Comparison of ENCODE assay signal across 6 cellular contexts in genomic region chr16:31141489-31142108, GRCh38. TPM values are rescaled to one million over a fixed set of nuclear protein-coding genes. Genes with fewer than 3 reads are reported as not detected.
DNase-seq lines count a peak whose midpoint lies in the region; ATAC-seq and TF ChIP-seq lines count a peak whose summit lies in the region.

No MANE protein-coding gene starts in this region.

- no peak for TF ChIP-seq CTCF in glutamatergic neuron (IDR thresholded peaks at IDR 0.05; ENCODE audit: partially characterized antibody, unreplicated experiment)
- TF ChIP-seq CTCF in suprapubic skin (IDR thresholded peaks at IDR 0.05): no peak

- TF ChIP-seq EP300 in suprapubic skin (IDR thresholded peaks at IDR 0.05): no peak

- no peaks in the 10 kb centered on the region for H3K27me3 ChIP-seq in suprapubic skin

- WGBS in suprapubic skin: 17% methylated on average over 8 of the region's 10 CpGs

- DNase-seq in DMS 273 (lab: John Stamatoyannopoulos, UW; ENCODE audit: unreplicated experiment): peak; percentile 82
- DNase-seq in RPMI8226: peak; percentile 24
- no peak for DNase-seq in glutamatergic neuron
- no peak for DNase-seq in suprapubic skin (ENCODE audit: low spot score in 2 of 2)
- no peak for DNase-seq in cerebellar cortex (ENCODE audit: low spot score)

- peak overlapping the region; percentile 54 for H3K4me3 ChIP-seq in suprapubic skin

- H3K9me3 ChIP-seq in suprapubic skin: no peaks in the 10 kb centered on the region

- peaks cover 7% of the 10 kb centered on the region for H3K27me3 Mint-ChIP-seq in glutamatergic neuron (ENCODE audit: unreplicated experiment)

- no peaks in the 10 kb centered on the region for H3K36me3 ChIP-seq in suprapubic skin

- H3K36me3 Mint-ChIP-seq in glutamatergic neuron (ENCODE audit: unreplicated experiment): no peaks in the 10 kb centered on the region

- H3K4me1 Mint-ChIP-seq in glutamatergic neuron (ENCODE audit: low read depth, unreplicated experiment): peaks cover 2% of the 10 kb centered on the region

- H3K4me1 ChIP-seq in suprapubic skin: peaks cover 44% of the 10 kb centered on the region

- ATAC-seq in GM19455 (IDR thresholded peaks at IDR 0.05; ENCODE audit: unreplicated experiment): no peak

- peak overlapping the region; percentile 78 for H3K4me3 Mint-ChIP-seq in glutamatergic neuron (ENCODE audit: unreplicated experiment)

- H3K27ac Mint-ChIP-seq in glutamatergic neuron (ENCODE audit: unreplicated experiment): peak overlapping the region; percentile 73

- no peak for TF ChIP-seq POLR2A in suprapubic skin (IDR thresholded peaks at IDR 0.05)

- peak overlapping the region; percentile 80 for H3K27ac ChIP-seq in suprapubic skin

- H3K9me3 Mint-ChIP-seq in glutamatergic neuron (ENCODE audit: unreplicated experiment): peaks cover 6% of the 10 kb centered on the region

RNA-seq across cellular contexts. Expression of gene PRSS8, which starts 6.1 kb away (rescaled TPM):
- not detected for total RNA-seq in glutamatergic neuron (ENCODE audit: unreplicated experiment)
- 100 to 1,000 TPM in 3 of 4 donors, 10 to 100 TPM in 1; 46.3 to 168 (median 140) TPM for total RNA-seq in suprapubic skin

RNA-seq across cellular contexts. Expression of gene PRSS36, which starts 8.3 kb away (rescaled TPM):
- total RNA-seq in glutamatergic neuron (ENCODE audit: unreplicated experiment): 0.61 TPM
- total RNA-seq in suprapubic skin: 10 to 100 TPM in 2 of 4 donors, 1 to 10 TPM in 2; 2.2 to 17.8 (median 8.4) TPM

RNA-seq across cellular contexts. Expression of gene KAT8, which starts 24.1 kb away (rescaled TPM):
- total RNA-seq in glutamatergic neuron (ENCODE audit: unreplicated experiment) (61.2 TPM), suprapubic skin (100 to 1,000 TPM in 1 of 4 donors, 10 to 100 TPM in 3; 62.3 to 100 (median 69.8) TPM)

RNA-seq across cellular contexts. Expression of gene BCKDK, which starts 33.4 kb away (rescaled TPM):
- total RNA-seq in glutamatergic neuron (ENCODE audit: unreplicated experiment): 62.4 TPM
- 10 to 100 TPM; 51.0 to 63.2 (median 58.2) TPM for total RNA-seq in suprapubic skin

RNA-seq across cellular contexts. Expression of gene FUS, which starts 38.3 kb away (rescaled TPM):
- total RNA-seq in glutamatergic neuron (ENCODE audit: unreplicated experiment): 473 TPM
- total RNA-seq in suprapubic skin: 100 to 1,000 TPM in 1 of 4 donors, 10 to 100 TPM in 3; 52.5 to 121 (median 58.9) TPM

Comparison
In these comparisons a context has a peak if more than half of its experiments do, and no peak if none do; other contexts are left out.
1. DNase-seq: peak in DMS 273 (single experiment) and RPMI8226 (single experiment); none in glutamatergic neuron (single experiment), suprapubic skin (0 of 2) and cerebellar cortex (single experiment).
2. RNA of gene PRSS8, which starts 6.1 kb away (total RNA-seq): 46.3 to 168 TPM in suprapubic skin; not detected in glutamatergic neuron (single experiment); every median in the first group is over 10 times any median in the second.